ENCODE assay signal across 13 cellular contexts in genomic region chr20:37968726-37969401, GRCh38.
DNase-seq lines count a peak whose midpoint lies in the region; ATAC-seq, FAIRE-seq and TF ChIP-seq lines count a peak whose summit lies in the region.
"Had no signal": no experiment of that assay in that cellular context is flagged by ENCODE, and none has a peak within 500 bp of the region (broad histone marks: within the 10 kb centered on the region; RNA-seq: fewer than 3 reads in every experiment).

No MANE protein-coding gene starts in this region.

- SMC1A ChIA-PET in GM12878 (lab: Charles Lee; ENCODE audit: uncharacterized antibody, unreplicated experiment) = interaction anchor here (0.7 kb wide), 1 partner anchor 265 kb away, joined by 3 read pairs; no protein-coding TSS in a partner anchor

- CTCF ChIA-PET in HepG2 (lab: Yijun Ruan, JAX; ENCODE audit: low intra/inter-chr PET ratio, low total read pairs) = no interaction called here
- CTCF ChIA-PET in GM12878 (lab: Yijun Ruan, JAX) = no interaction called here

- H2AFZ ChIP-seq in HepG2 (ENCODE audit: low read length) = no peak overlapping the region
- H2AFZ ChIP-seq in GM12878 (ENCODE audit: control insufficient read depth, low read depth, low read length) = no peak overlapping the region

- in situ Hi-C loops in HepG2 (cut with HindIII; ENCODE audit: extremely low pct_ligation_motif_present, low pct_unique_long_range_greater_than_20kb) (no loop called here), GM12878 (cut with MboI) (no loop called here)

- H3K9ac ChIP-seq in HepG2 (ENCODE audit: insufficient read depth, low read depth, low read length) = no peak overlapping the region
- no peak overlapping the region for H3K9ac ChIP-seq in GM12878 (ENCODE audit: control insufficient read depth, insufficient read depth, low read length)

- TF ChIP-seq CTCF in HepG2 (CRISPR knock-in tag; IDR thresholded peaks at IDR 0.05) (no peak), right lobe of liver (IDR thresholded peaks at IDR 0.05) (no peak), GM12878 (IDR thresholded peaks at IDR 0.05 in 2 of 3, conservative IDR thresholded peaks at IDR 0.05 in 1 of 3; ENCODE audit: control insufficient read depth in 2 of 3, extremely low read depth in 1 of 3, insufficient read depth in 1 of 3, low read depth in 3 of 3, low read length in 3 of 3) (no peak), ascending aorta (IDR thresholded peaks at IDR 0.05) (no peak), pancreas (IDR thresholded peaks at IDR 0.05) (no peak)

- H3K4me1 ChIP-seq in HepG2 (ENCODE audit: insufficient read depth, low read length) (no peaks in the 10 kb centered on the region), right lobe of liver (no peaks in the 10 kb centered on the region), GM12878 (ENCODE audit: control insufficient read depth, insufficient read depth, low read length) (no peaks in the 10 kb centered on the region; the same call in 1 of the 2 replicates), ascending aorta (no peaks in the 10 kb centered on the region), pancreas (no peaks in the 10 kb centered on the region)
- H3K4me1 ChIP-seq: upper lobe of right lung had no signal

- H3K27me3 ChIP-seq in HepG2 (ENCODE audit: control insufficient read depth in 1 of 2, insufficient read depth in 2 of 2, low read length in 2 of 2) (no peaks in the 10 kb centered on the region), right lobe of liver (no peaks in the 10 kb centered on the region), GM12878 (replicated peaks in 1 of 2; ENCODE audit: control insufficient read depth in 2 of 2, insufficient read depth in 2 of 2, low read length in 1 of 2) (no peaks in the 10 kb centered on the region), ascending aorta (no peaks in the 10 kb centered on the region), pancreas (no peaks in the 10 kb centered on the region)
- H3K27me3 ChIP-seq: upper lobe of right lung had no signal

- H3K36me3 ChIP-seq in HepG2 (replicated peaks in 1 of 2; ENCODE audit: control insufficient read depth in 1 of 2, insufficient read depth in 2 of 2, low read length in 2 of 2) = no peaks in the 10 kb centered on the region
- no peaks in the 10 kb centered on the region for H3K36me3 ChIP-seq in right lobe of liver
- H3K36me3 ChIP-seq in GM12878 (ENCODE audit: control insufficient read depth in 2 of 2, insufficient read depth in 2 of 2, low read length in 1 of 2) = no peaks in the 10 kb centered on the region
- no peaks in the 10 kb centered on the region for H3K36me3 ChIP-seq in ascending aorta
- H3K36me3 ChIP-seq in pancreas = no peaks in the 10 kb centered on the region
- H3K36me3 ChIP-seq: upper lobe of right lung had no signal

- TF ChIP-seq EP300 in HepG2 (IDR thresholded peaks at IDR 0.05; ENCODE audit: low read depth in 2 of 2, low read length in 2 of 2) (no peak), HepG2 (CRISPR knock-in tag; IDR thresholded peaks at IDR 0.05; ENCODE audit: borderline replicate concordance) (no peak), GM12878 (IDR thresholded peaks at IDR 0.05; ENCODE audit: borderline replicate concordance in 1 of 2, control insufficient read depth in 1 of 2, low read depth in 2 of 2, low read length in 2 of 2) (no peak)

- H3K27ac ChIP-seq in HepG2 (ENCODE audit: extremely low read length, insufficient read depth, low read length) (no peak overlapping the region), right lobe of liver (no peak overlapping the region), GM12878 (ENCODE audit: control insufficient read depth, insufficient read depth) (no peak overlapping the region), ascending aorta (no peak overlapping the region), pancreas (no peak overlapping the region)
- H3K27ac ChIP-seq: SK-N-MC, skin epidermis, upper lobe of right lung had no signal

- H3K9me3 ChIP-seq in HepG2 (ENCODE audit: low read length) (no peaks in the 10 kb centered on the region), right lobe of liver (no peaks in the 10 kb centered on the region), GM12878 (replicated peaks; ENCODE audit: control insufficient read depth, insufficient read depth, low read length) (no peaks in the 10 kb centered on the region; the same call in 2 of the 3 replicates), ascending aorta (peaks cover 0 to 19% of the 10 kb centered on the region in 2 donors), pancreas (no peaks in the 10 kb centered on the region)
- H3K9me3 ChIP-seq: upper lobe of right lung had no signal

- DNase-seq in HepG2 (ENCODE audit: low spot score) (no peak), right lobe of liver (no peak), NCI-H345 (lab: John Stamatoyannopoulos, UW) (peak; percentile 95), GM12878 (ENCODE audit: low read depth, low spot score) (no peak), ascending aorta (ENCODE audit: low spot score in 2 of 2) (no peak), occipital lobe (lab: John Stamatoyannopoulos, UW) (no peak), pancreas (no peak)
- DNase-seq: activated CD4-positive, CD25-positive, alpha-beta regulatory T cell; activated gamma-delta T cell; upper lobe of right lung had no signal

- TF ChIP-seq RAD21 in HepG2 (CRISPR knock-in tag; IDR thresholded peaks at IDR 0.05) (no peak), GM12878 (IDR thresholded peaks at IDR 0.05; ENCODE audit: insufficient read depth, low read depth, low read length) (no peak)

- no TSS peak for BruUV-seq in HepG2 (replicated peaks; lab: Mats Ljungman, UMichigan)
- no TSS peak for BruUV-seq in GM12878 (replicated peaks; lab: Mats Ljungman, UMichigan)

- POLR2A ChIA-PET in HepG2 (lab: Yijun Ruan, JAX) (no interaction called here), GM12878 (lab: Charles Lee) (no interaction called here)

- FAIRE-seq in HepG2 (lab: Jason Lieb, UNC) (no peak), GM12878 (lab: Jason Lieb, UNC) (no peak), pancreas (lab: Jason Lieb, UNC) (no peak)

- intact Hi-C loops in HepG2 (cut with micrococcal nuclease; ENCODE audit: unreplicated experiment) (no loop called here), right lobe of liver (cut with DNase I) (no loop called here), GM12878 (cut with micrococcal nuclease; ENCODE audit: unreplicated experiment) (no loop called here), ascending aorta (cut with DNase I) (no loop called here), pancreas (cut with DNase I) (no loop called here)

- RAD21 ChIA-PET in GM12878 (lab: Charles Lee; ENCODE audit: unreplicated experiment) = no interaction called here

- H4K20me1 ChIP-seq in HepG2 (ENCODE audit: insufficient read depth, low read length) = no peaks in the 10 kb centered on the region
- H4K20me1 ChIP-seq in GM12878 (ENCODE audit: control insufficient read depth, insufficient read depth) = no peaks in the 10 kb centered on the region

- H3K79me2 ChIP-seq in HepG2 (ENCODE audit: insufficient read depth, low read length) (no peaks in the 10 kb centered on the region), GM12878 (ENCODE audit: control insufficient read depth, insufficient read depth, low read length) (no peaks in the 10 kb centered on the region)

- H3K4me2 ChIP-seq in HepG2 (ENCODE audit: low read depth, low read length) (no peak overlapping the region), GM12878 (ENCODE audit: control insufficient read depth, insufficient read depth) (no peak overlapping the region)

- WGBS in HepG2 (ENCODE audit: low lambda C conversion rate) = 76% methylated on average over 6 of the region's 6 CpGs
- WGBS in right lobe of liver (ENCODE audit: insufficient coverage, low coverage, low lambda C conversion rate, missing lambda C conversion rate) = 100% methylated on average over 2 of the region's 6 CpGs
- 48% methylated on average over 5 of the region's 6 CpGs for WGBS in GM12878 (ENCODE audit: insufficient coverage, insufficient replicate concordance, low lambda C conversion rate, missing lambda C conversion rate)
- WGBS in pancreas, 2 donors = 77 to 83% methylated on average over 6 of the region's 6 CpGs

- TF ChIP-seq POLR2A in HepG2 (IDR thresholded peaks at IDR 0.05; ENCODE audit: insufficient read depth in 1 of 2, low read depth in 2 of 2, low read length in 2 of 2) = no peak
- no peak for TF ChIP-seq POLR2A in right lobe of liver (IDR thresholded peaks at IDR 0.05)
- no peak for TF ChIP-seq POLR2A in GM12878 (IDR thresholded peaks at IDR 0.05; ENCODE audit: low read depth, low read length)

- ATAC-seq in HepG2 (no peak; the same call in 2 of the 3 replicates), right lobe of liver (no peak), GM12878 (no peak), pancreas (no peak), HG03442 (IDR thresholded peaks at IDR 0.05; ENCODE audit: unreplicated experiment) (no peak)
- ATAC-seq: upper lobe of right lung had no signal

- H3K4me3 ChIP-seq in HepG2 (replicated peaks in 1 of 3; ENCODE audit: insufficient read depth in 1 of 3, low read depth in 2 of 3, low read length in 3 of 3) (no peak overlapping the region), right lobe of liver (no peak overlapping the region), GM12878 (no peak overlapping the region), ascending aorta (no peak overlapping the region), pancreas (no peak overlapping the region)
- H3K4me3 ChIP-seq: SK-N-MC, skin epidermis, upper lobe of right lung had no signal

TF ChIP-seq in HepG2, 621 proteins besides CTCF, POLR2A, EP300 and RAD21:
- TF ChIP-seq PITX1 (CRISPR knock-in tag; IDR thresholded peaks at IDR 0.05) (0 out of 2 replicates have a peak, but pooled peaks have one; percentile 30), ZNF34 (CRISPR knock-in tag; IDR thresholded peaks at IDR 0.05; ENCODE audit: borderline replicate concordance) (no peak), NFE2 (CRISPR knock-in tag; IDR thresholded peaks at IDR 0.05) (0 out of 2 replicates have a peak, but pooled peaks have one; percentile 19)

TF ChIP-seq in GM12878, 131 proteins besides CTCF, POLR2A, EP300 and RAD21:
- TF ChIP-seq TCF7 (IDR thresholded peaks at IDR 0.05; ENCODE audit: borderline replicate concordance) = no peak
- TF ChIP-seq EZH2 (IDR thresholded peaks at IDR 0.05; ENCODE audit: borderline replicate concordance, control insufficient read depth, low read depth, low read length) = no peak
- no peak for TF ChIP-seq TBL1XR1 (IDR thresholded peaks at IDR 0.05; ENCODE audit: low read depth, low read length)
- TF ChIP-seq MEF2B (IDR thresholded peaks at IDR 0.05; ENCODE audit: partially characterized antibody, poor library complexity, severe bottlenecking) = peak; percentile 10
- TF ChIP-seq JUNB (IDR thresholded peaks at IDR 0.05) = no peak
- TF ChIP-seq CBX5 (IDR thresholded peaks at IDR 0.05; ENCODE audit: low read depth) = no peak
- no peak for TF ChIP-seq SMARCA5 (IDR thresholded peaks at IDR 0.05)
- no peak for TF ChIP-seq RUNX3 (IDR thresholded peaks at IDR 0.05; ENCODE audit: low read length)
